ENCODE assay signal across 25 cellular contexts in genomic region chr9:105978822-105979221, GRCh38.
DNase-seq lines count a peak whose midpoint lies in the region; ATAC-seq and TF ChIP-seq lines count a peak whose summit lies in the region.
"Had no signal": no experiment of that assay in that cellular context is flagged by ENCODE, and none has a peak within 500 bp of the region (broad histone marks: within the 10 kb centered on the region; RNA-seq: fewer than 3 reads in every experiment).

No MANE protein-coding gene starts in this region.

- H4K8ac ChIP-seq in mesendoderm (ENCODE audit: low read depth, low read length): no peak overlapping the region

- H3K36me3 Mint-ChIP-seq in brain: no peaks in the 10 kb centered on the region
- H3K36me3 Mint-ChIP-seq: stimulated activated effector memory CD8-positive, alpha-beta T cell treated with anti-CD3 and anti-CD28 coated beads, Interleukin-12 subunit alpha, Interleukin-12 subunit beta, amount 100 ng/mL, for 72 hours had no signal

- H2BK15ac ChIP-seq in mesendoderm (replicated peaks; ENCODE audit: low read depth): no peak overlapping the region

- peaks cover 3% of the 10 kb centered on the region for H3K27me3 Mint-ChIP-seq in brain
- H3K27me3 Mint-ChIP-seq: activated CD4-positive, alpha-beta T cell treated with anti-CD3 and anti-CD28 coated beads for 36 hours; activated T-helper 17 cell treated with anti-CD3 and anti-CD28 coated beads, Interleukin-2, amount 50 U/mL, for 72 hours had no signal

- H3K56ac ChIP-seq in mesendoderm (ENCODE audit: low read length): no peak overlapping the region

- no peak overlapping the region for H3K4ac ChIP-seq in mesendoderm (ENCODE audit: low read depth, low read length)

- H2BK120ac ChIP-seq in mesendoderm (ENCODE audit: low read depth, low read length): peak overlapping the region; percentile 48

- no peaks in the 10 kb centered on the region for H3K79me2 ChIP-seq in mesendoderm (ENCODE audit: control insufficient read depth, insufficient read depth, low read length)

- no peak overlapping the region for H2AK5ac ChIP-seq in mesendoderm (ENCODE audit: low read length)

- ATAC-seq in foreskin keratinocyte: no peak
- ATAC-seq: activated CD4-positive, alpha-beta T cell treated with anti-CD3 and anti-CD28 coated beads for 36 hours; activated CD8-positive, alpha-beta T cell treated with anti-CD3 and anti-CD28 coated beads, Interleukin-2, amount 10 ng/mL, durations not matched to agents 7 days and 5 days; activated T-helper 17 cell treated with anti-CD3 and anti-CD28 coated beads, Interleukin-2, amount 50 U/mL, for 72 hours; left colon; stimulated activated effector memory CD8-positive, alpha-beta T cell treated with anti-CD3 and anti-CD28 coated beads, Interleukin-12 subunit alpha, Interleukin-12 subunit beta, amount 100 ng/mL, for 72 hours had no signal

- peak overlapping the region; percentile 28 to 87 (median 68) for H3K27ac Mint-ChIP-seq in brain
- H3K27ac Mint-ChIP-seq: activated CD4-positive, alpha-beta T cell treated with anti-CD3 and anti-CD28 coated beads for 36 hours; activated CD8-positive, alpha-beta T cell treated with anti-CD3 and anti-CD28 coated beads, Interleukin-2, amount 10 ng/mL, durations not matched to agents 7 days and 5 days; activated T-helper 17 cell treated with anti-CD3 and anti-CD28 coated beads, Interleukin-2, amount 50 U/mL, for 72 hours; stimulated activated effector memory CD8-positive, alpha-beta T cell treated with anti-CD3 and anti-CD28 coated beads, Interleukin-12 subunit alpha, Interleukin-12 subunit beta, amount 100 ng/mL, for 72 hours had no signal

- TF ChIP-seq CTCF in brain (conservative IDR thresholded peaks at IDR 0.05) (no peak), foreskin keratinocyte (conservative IDR thresholded peaks at IDR 0.05) (no peak)

- H3K4me2 ChIP-seq in mesendoderm (ENCODE audit: low read length): no peak overlapping the region
- H3K4me2 ChIP-seq: BLaER1 had no signal

- H3K4me3 ChIP-seq in mesendoderm (ENCODE audit: low read length): no peak overlapping the region
- no peak overlapping the region for H3K4me3 ChIP-seq in MG63
- H3K4me3 ChIP-seq: BLaER1, GM23248 had no signal

- H3K23ac ChIP-seq in mesendoderm (ENCODE audit: low read length): no peak overlapping the region

- H3K27ac ChIP-seq in mesendoderm (ENCODE audit: low read depth, low read length) (no peak overlapping the region), substantia nigra (ENCODE audit: low read depth, low read length, poor library complexity, severe bottlenecking) (peak overlapping the region; percentile 91), foreskin keratinocyte (no peak overlapping the region)
- H3K27ac ChIP-seq: BLaER1, GM23248 had no signal

- H3K4me1 Mint-ChIP-seq in brain: peaks cover 65% of the 10 kb centered on the region
- H3K4me1 Mint-ChIP-seq: activated CD4-positive, alpha-beta T cell treated with anti-CD3 and anti-CD28 coated beads for 36 hours; activated T-helper 17 cell treated with anti-CD3 and anti-CD28 coated beads, Interleukin-2, amount 50 U/mL, for 72 hours; stimulated activated effector memory CD8-positive, alpha-beta T cell treated with anti-CD3 and anti-CD28 coated beads, Interleukin-12 subunit alpha, Interleukin-12 subunit beta, amount 100 ng/mL, for 72 hours had no signal

- H3K9me3 ChIP-seq in MG63: no peaks in the 10 kb centered on the region
- H3K9me3 ChIP-seq: BLaER1 had no signal

- no peak overlapping the region for H3K9ac ChIP-seq in mesendoderm (ENCODE audit: low read length)
- H3K9ac ChIP-seq: BLaER1, GM23248 had no signal

- DNase-seq in NCI-H2171 (lab: John Stamatoyannopoulos, UW) (peak; percentile 46), mesendoderm (no peak), substantia nigra (lab: John Stamatoyannopoulos, UW) (no peak), foreskin keratinocyte (no peak), activated gamma-delta T cell treated with Interleukin-2 at 50 U/mL for 16 hours (no peak), MG63 (no peak)
- DNase-seq: activated CD4-positive, alpha-beta T cell treated with anti-CD3 and anti-CD28 coated beads for 36 hours; activated CD8-positive, alpha-beta T cell treated with anti-CD3 and anti-CD28 coated beads, Interleukin-2, amount 10 ng/mL, durations not matched to agents 7 days and 5 days; activated naive CD4-positive, alpha-beta T cell treated with anti-CD3 and anti-CD28 coated beads, Interleukin-2, amount 50 U/mL, for 16 hours; amniotic stem cell; DMS53; effector CD4-positive, alpha-beta T cell; GM23248; Kasumi-1; left colon; MV-4-11; NCI-H146; NCI-H526 treated with DMSO at 0.1 percent for 48 hours; occipital lobe; Right ventricle myocardium superior; trophoblast cell had no signal

- H3K36me3 ChIP-seq in mesendoderm (ENCODE audit: control insufficient read depth, insufficient read depth, low read length): no peaks in the 10 kb centered on the region
- H3K36me3 ChIP-seq in MG63: no peaks in the 10 kb centered on the region
- H3K36me3 ChIP-seq: BLaER1 had no signal

- no peaks in the 10 kb centered on the region for H3K27me3 ChIP-seq in mesendoderm (ENCODE audit: insufficient read depth, low read length, poor library complexity)
- peaks cover 20% of the 10 kb centered on the region for H3K27me3 ChIP-seq in foreskin keratinocyte
- H3K27me3 ChIP-seq in MG63: no peaks in the 10 kb centered on the region
- H3K27me3 ChIP-seq: BLaER1 had no signal

- H4K5ac ChIP-seq in mesendoderm (ENCODE audit: low read length): no peak overlapping the region

- peak overlapping the region in 1 of 5 experiments; percentile 25 for H3K4me3 Mint-ChIP-seq in brain
- H3K4me3 Mint-ChIP-seq: activated CD4-positive, alpha-beta T cell treated with anti-CD3 and anti-CD28 coated beads for 36 hours; activated CD8-positive, alpha-beta T cell treated with anti-CD3 and anti-CD28 coated beads, Interleukin-2, amount 10 ng/mL, durations not matched to agents 7 days and 5 days; activated T-helper 17 cell treated with anti-CD3 and anti-CD28 coated beads, Interleukin-2, amount 50 U/mL, for 72 hours; stimulated activated effector memory CD8-positive, alpha-beta T cell treated with anti-CD3 and anti-CD28 coated beads, Interleukin-12 subunit alpha, Interleukin-12 subunit beta, amount 100 ng/mL, for 72 hours had no signal

- H3K4me1 ChIP-seq in mesendoderm (ENCODE audit: control insufficient read depth, low read depth, low read length) (peaks cover 10% of the 10 kb centered on the region), foreskin keratinocyte (peaks cover 5% of the 10 kb centered on the region)

- WGBS in mesendoderm (ENCODE audit: extremely low coverage, insufficient coverage, low lambda C conversion rate): no CpG with 5 or more reads among the region's 3 CpGs

- no peak overlapping the region for H3K18ac ChIP-seq in mesendoderm (ENCODE audit: low read length)

- H3K9me3 Mint-ChIP-seq in brain: peaks cover under 1 to 3% (median 2%) of the 10 kb centered on the region in 5 experiments
- H3K9me3 Mint-ChIP-seq: activated T-helper 17 cell treated with anti-CD3 and anti-CD28 coated beads, Interleukin-2, amount 50 U/mL, for 72 hours had no signal

- no peaks in the 10 kb centered on the region for H3K79me1 ChIP-seq in mesendoderm (ENCODE audit: low read length)

- no peak overlapping the region for H2BK5ac ChIP-seq in mesendoderm (ENCODE audit: low read length)
